8 cellular contexts compared by ENCODE assay signal in genomic region chr12:50764116-50764860, GRCh38. TPM values are rescaled to one million over a fixed set of nuclear protein-coding genes. Genes with fewer than 3 reads are reported as not detected.
A peak's percentile ranks its signal among the peaks of the same experiment; 100 is the strongest.
DNase-seq lines count a peak whose midpoint lies in the region; ATAC-seq and TF ChIP-seq lines count a peak whose summit lies in the region.

No MANE protein-coding gene starts in this region.

- DNase-seq in CMK (ENCODE audit: low read depth) (peak; percentile 58), SJCRH30 (peak; percentile 69 to 73), heart left ventricle (peak in 3 of 5 donors; percentile 54 to 85 (median 70)), prostate gland (ENCODE audit: low spot score) (peak; percentile 30), vagina (ENCODE audit: extremely low spot score in 2 of 2) (no peak)
- peak; percentile 65 to 70 for DNase-seq in activated naive CD4-positive, alpha-beta T cell treated with anti-CD3 and anti-CD28 coated beads, Interleukin-2, amount 50 U/mL, for 72 hours (ENCODE audit: low spot score in 2 of 2)

- TF ChIP-seq CTCF in heart left ventricle (IDR thresholded peaks at IDR 0.05) (no peak), prostate gland (IDR thresholded peaks at IDR 0.05) (peak in 1 of 4 experiments; percentile 10), vagina (IDR thresholded peaks at IDR 0.05) (peak in 1 of 3 experiments; percentile 13)

- peak in 1 of 2 donors; percentile 13 for TF ChIP-seq POLR2A in heart left ventricle (IDR thresholded peaks at IDR 0.05)
- no peak for TF ChIP-seq POLR2A in prostate gland (IDR thresholded peaks at IDR 0.05)
- no peak for TF ChIP-seq POLR2A in vagina (IDR thresholded peaks at IDR 0.05)

- H3K36me3 Mint-ChIP-seq in activated naive CD4-positive, alpha-beta T cell treated with anti-CD3 and anti-CD28 coated beads, Interleukin-2, amount 50 U/mL, for 72 hours, result peaks cover 13 to 15% of the 10 kb centered on the region in 2 donors

- H3K9me3 ChIP-seq in SJCRH30 (replicated peaks) (no peaks in the 10 kb centered on the region), heart left ventricle (no peaks in the 10 kb centered on the region), prostate gland (no peaks in the 10 kb centered on the region), vagina (no peaks in the 10 kb centered on the region)

- H3K27ac ChIP-seq in SJCRH30 (peak overlapping the region; percentile 90), heart left ventricle (peak overlapping the region; percentile 95 to 99 (median 98)), prostate gland (peak overlapping the region; percentile 98 to 99), vagina (peak overlapping the region; percentile 98)

- no peaks in the 10 kb centered on the region for H3K27me3 ChIP-seq in SJCRH30
- H3K27me3 ChIP-seq in heart left ventricle, result no peaks in the 10 kb centered on the region
- H3K27me3 ChIP-seq in prostate gland (replicated peaks; ENCODE audit: insufficient read depth), result no peaks in the 10 kb centered on the region
- H3K27me3 ChIP-seq in vagina, result no peaks in the 10 kb centered on the region

- peak; percentile 46 for ATAC-seq in GM19372 (IDR thresholded peaks at IDR 0.05; ENCODE audit: low read depth, unreplicated experiment)
- peak; percentile 27 for ATAC-seq in HG03469 (IDR thresholded peaks at IDR 0.05; ENCODE audit: unreplicated experiment)
- ATAC-seq in activated naive CD4-positive, alpha-beta T cell treated with anti-CD3 and anti-CD28 coated beads, Interleukin-2, amount 50 U/mL, for 72 hours, result peak; percentile 61 to 65
- ATAC-seq in heart left ventricle, result peak; percentile 6 to 79 (median 64)

- peaks cover 3% of the 10 kb centered on the region; the same call in 1 of the 2 replicates for H3K4me1 ChIP-seq in SJCRH30
- peaks cover 3 to 52% (median 21%) of the 10 kb centered on the region in 12 donors for H3K4me1 ChIP-seq in heart left ventricle
- no peaks in the 10 kb centered on the region for H3K4me1 ChIP-seq in prostate gland (replicated peaks)
- H3K4me1 ChIP-seq in vagina, result peaks cover 49% of the 10 kb centered on the region

- WGBS in heart left ventricle, 4 donors, result 0 to 1% (median 1%) methylated on average over 30 to 89 of the region's 89 CpGs
- WGBS in prostate gland, result 2% methylated on average over 74 of the region's 89 CpGs

- intact Hi-C loops in heart left ventricle (cut with DNase I), result loop anchor here in 3 of 10 donors (2.0 to 10.0 kb wide), 4 partner anchors 158 to 223 kb away; a partner anchor contains a TSS
- intact Hi-C loops in prostate gland (cut with DNase I), result no loop called here
- intact Hi-C loops in vagina (cut with DNase I), result no loop called here

- peak overlapping the region; percentile 97 for H3K27ac Mint-ChIP-seq in activated naive CD4-positive, alpha-beta T cell treated with anti-CD3 and anti-CD28 coated beads, Interleukin-2, amount 50 U/mL, for 72 hours

- H3K36me3 ChIP-seq in SJCRH30 (peaks cover 2% of the 10 kb centered on the region; the same call in 1 of the 2 replicates), heart left ventricle (no peaks in the 10 kb centered on the region), prostate gland (no peaks in the 10 kb centered on the region), vagina (no peaks in the 10 kb centered on the region)

- H3K9me3 Mint-ChIP-seq in activated naive CD4-positive, alpha-beta T cell treated with anti-CD3 and anti-CD28 coated beads, Interleukin-2, amount 50 U/mL, for 72 hours, result peaks cover 0 to 8% of the 10 kb centered on the region in 2 donors

- H3K4me3 ChIP-seq in SJCRH30 (peak overlapping the region; percentile 99), heart left ventricle (peak overlapping the region; percentile 72 to 100 (median 98)), prostate gland (peak overlapping the region; percentile 93 to 99), vagina (peak overlapping the region; percentile 71 to 89)

RNA-seq across cellular contexts. Expression of gene ATF1, which starts 0.4 kb away (rescaled TPM):
- total RNA-seq in SJCRH30 (2014; rRNA removed; shearing (Covaris generic)), result 50.5 and 56.4 TPM in 2 replicates
- 10 to 100 TPM; 49.7 to 66.8 TPM for total RNA-seq in activated naive CD4-positive, alpha-beta T cell treated with anti-CD3 and anti-CD28 coated beads, Interleukin-2, amount 50 U/mL, for 72 hours
- total RNA-seq in heart left ventricle, result 10 to 100 TPM in 8 of 9 donors, 1 to 10 TPM in 1; 9.7 to 27.4 (median 22.3) TPM
- polyA plus RNA-seq in heart left ventricle, result 10 to 100 TPM in 1 of 2 donors, 1 to 10 TPM in 1; 3.5 to 12.5 TPM
- total RNA-seq in prostate gland, result 10 to 100 TPM; 20.2 to 27.4 TPM
- 17.7 TPM for total RNA-seq in vagina

Comparison
In these comparisons a context has a peak if more than half of its experiments do, and no peak if none do; other contexts are left out.
1. DNase-seq: peak in CMK (single experiment), SJCRH30 (2 of 2), activated naive CD4-positive, alpha-beta T cell treated with anti-CD3 and anti-CD28 coated beads, Interleukin-2, amount 50 U/mL, for 72 hours (2 of 2), heart left ventricle (3 of 5) and prostate gland (single experiment); none in vagina (0 of 2).
2. Peak in every context shown above with its lines, with median percentiles within 50 percentile points of each other: ATAC-seq, H3K27ac ChIP-seq and H3K4me3 ChIP-seq.